In the genomic region with DNA sequence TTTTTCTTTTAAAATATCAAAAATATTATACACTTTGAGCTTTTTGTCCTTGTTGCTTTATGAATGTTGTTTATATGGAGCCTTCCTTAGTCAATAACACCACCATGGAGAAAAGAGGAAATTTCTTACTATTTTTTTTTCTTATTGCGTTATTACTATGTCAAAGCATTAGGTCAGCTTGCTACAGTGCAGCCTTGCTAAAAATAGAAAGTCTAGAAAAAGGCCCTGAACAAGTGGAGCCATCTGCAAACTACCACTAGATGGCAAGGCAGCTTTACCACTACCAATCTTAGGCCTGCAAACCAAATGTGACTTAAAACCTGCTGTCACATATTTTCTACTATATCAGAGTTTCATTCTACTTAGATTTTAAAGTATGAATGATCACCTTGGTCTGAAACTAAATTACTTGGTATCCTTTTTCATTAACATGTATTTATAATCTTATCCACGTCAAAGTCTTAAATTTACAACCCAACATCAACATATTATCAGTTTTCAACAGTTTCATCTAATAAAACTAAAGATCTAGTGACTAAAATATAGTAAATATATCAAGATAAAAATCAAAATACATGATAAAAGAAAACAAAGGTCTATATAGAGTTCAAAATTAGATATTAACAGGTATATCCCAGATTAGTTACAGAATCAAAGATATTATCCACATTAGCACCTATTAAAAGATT, we compare ENCODE assay signal across 1 cellular context.
TF ChIP-seq lines count a peak whose summit lies in the region.

No MANE protein-coding gene starts in this region.

TF ChIP-seq in GM23338, 12 proteins besides CTCF, POLR2A, EP300 and RAD21 (continued from another document):
- TF ChIP-seq ZNF462 (CRISPR knock-in tag; IDR thresholded peaks at IDR 0.05): no peak
- TF ChIP-seq JUNB (IDR thresholded peaks at IDR 0.05; ENCODE audit: unreplicated experiment): no peak
